Comparison of ENCODE assay signal across 8 cellular contexts in the genomic region with DNA sequence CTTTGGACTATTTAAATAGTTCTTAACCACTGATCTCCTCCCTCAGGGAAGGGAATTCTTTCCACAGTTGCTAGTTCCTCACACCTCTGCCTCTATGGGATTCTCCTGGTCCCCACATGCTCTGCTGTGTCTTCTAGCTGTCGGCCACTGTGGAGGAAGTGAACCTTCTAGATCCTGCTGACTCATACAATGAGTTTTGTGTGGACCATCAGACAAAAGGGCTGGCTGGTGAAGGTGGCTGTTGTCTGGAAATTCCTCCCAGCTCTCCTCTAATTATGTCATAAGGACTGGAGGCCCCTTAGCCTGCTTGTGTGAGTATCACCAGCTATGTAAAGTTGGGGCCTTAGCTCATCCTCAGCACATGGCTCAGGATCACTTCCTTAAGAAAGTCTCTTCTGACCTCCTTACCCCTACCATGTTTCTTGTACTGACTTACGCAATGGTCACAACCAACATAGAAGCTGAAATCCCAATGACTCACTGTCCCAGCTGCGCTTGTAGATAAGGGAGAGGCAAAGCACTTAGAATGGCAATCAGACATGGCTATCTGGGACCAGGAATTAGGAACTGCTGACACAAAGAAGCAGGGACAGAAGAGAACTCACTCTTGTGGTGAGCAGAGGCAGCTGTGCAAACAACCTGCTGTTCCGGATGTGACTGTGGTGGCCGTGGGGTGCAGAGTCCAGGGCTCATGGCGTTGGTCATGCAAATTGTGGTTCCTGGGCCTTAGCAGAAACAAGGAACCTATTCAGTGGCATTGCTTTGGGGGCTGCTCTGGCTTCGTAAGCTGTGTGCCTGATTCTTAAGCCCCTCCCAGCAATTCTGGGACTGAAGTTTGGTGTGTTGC. TPM values are rescaled to one million over a fixed set of nuclear protein-coding genes. Genes with fewer than 3 reads are reported as not detected.
DNase-seq lines count a peak whose midpoint lies in the region; ATAC-seq, FAIRE-seq and TF ChIP-seq lines count a peak whose summit lies in the region.

No MANE protein-coding gene starts in this region.

- H2AK5ac ChIP-seq in H1 (ENCODE audit: low read depth, low read length), result peak overlapping the region; percentile 4; the same call in 1 of the 2 replicates

- peak overlapping the region; percentile 50 for H2BK20ac ChIP-seq in H1 (ENCODE audit: low read length)

- no peak overlapping the region for H3K4ac ChIP-seq in H1 (replicated peaks; ENCODE audit: insufficient read length, low read depth, low read length)

- H3K14ac ChIP-seq in H1 (ENCODE audit: insufficient read length), result no peak overlapping the region

- H3K4me2 ChIP-seq in DOHH2 (ENCODE audit: low read length) (peak overlapping the region; percentile 92), H1 (ENCODE audit: insufficient read depth in 1 of 2, low read depth in 2 of 2, low read length in 2 of 2) (no peak overlapping the region; a peak in 1 of 4 replicates)

- H3K56ac ChIP-seq in H1 (replicated peaks; ENCODE audit: insufficient read length, low read depth, low read length), result no peak overlapping the region

- H3K9me3 ChIP-seq in DOHH2 (ENCODE audit: control insufficient read depth, insufficient read depth, low read length), result no peaks in the 10 kb centered on the region
- H3K9me3 ChIP-seq in H1 (ENCODE audit: insufficient read depth in 2 of 2, low read depth in 1 of 2, low read length in 1 of 2), result no peaks in the 10 kb centered on the region
- H3K9me3 ChIP-seq in ovary, result no peaks in the 10 kb centered on the region

- CTCF ChIA-PET in H1 (lab: Charles Lee; ENCODE audit: partially characterized antibody), result interaction anchor here (0.6 to 1.7 kb wide), 6 partner anchors 22 to 461 kb away, joined by 3 to 5 read pairs (median 3); no protein-coding TSS in a partner anchor

- no peaks in the 10 kb centered on the region for H3K23me2 ChIP-seq in H1 (ENCODE audit: low read depth, low read length)

- H3K79me2 ChIP-seq in DOHH2 (ENCODE audit: control insufficient read depth, low read length) (peaks cover 20% of the 10 kb centered on the region), H1 (ENCODE audit: control insufficient read depth in 1 of 2, insufficient read depth in 2 of 2, low read length in 2 of 2) (0 out of 4 replicates have a peak, but pooled peaks cover 0 to 6% of the 10 kb centered on the region in 2 experiments)

- H3K4me1 ChIP-seq in DOHH2 (ENCODE audit: control insufficient read depth, low read length), result peaks cover 65% of the 10 kb centered on the region
- peaks cover 0 to 8% (median 7%) of the 10 kb centered on the region in 4 experiments; a peak in 4 of 7 replicates for H3K4me1 ChIP-seq in H1 (replicated peaks in 1 of 4; ENCODE audit: control insufficient read depth in 3 of 4, insufficient read depth in 4 of 4, low read length in 3 of 4)
- no peaks in the 10 kb centered on the region for H3K4me1 ChIP-seq in ovary (ENCODE audit: insufficient read depth)

- H4K5ac ChIP-seq in H1 (ENCODE audit: insufficient read length, low read depth, low read length), result no peak overlapping the region

- H2BK12ac ChIP-seq in H1 (ENCODE audit: low read depth, low read length), result peak overlapping the region; percentile 51

- H2BK5ac ChIP-seq in H1 (ENCODE audit: low read depth, low read length), result 0 out of 2 replicates have a peak overlapping the region, but pooled peaks have one; percentile 8

- FAIRE-seq in H1 (lab: Jason Lieb, UNC), result no peak

- TF ChIP-seq POLR2A in H1 (IDR thresholded peaks at IDR 0.05; ENCODE audit: control extremely low read depth in 1 of 2, low read depth in 2 of 2, low read length in 2 of 2), result no peak
- TF ChIP-seq POLR2A in ovary (IDR thresholded peaks at IDR 0.05), result no peak

- H3K27ac ChIP-seq in DOHH2 (ENCODE audit: low read depth, low read length), result peak overlapping the region; percentile 95
- H3K27ac ChIP-seq in H1 (ENCODE audit: low read depth, low read length), result no peak overlapping the region; the same call in 1 of the 2 replicates
- no peak overlapping the region for H3K27ac ChIP-seq in ovary

- H2BK120ac ChIP-seq in H1 (replicated peaks; ENCODE audit: low read depth, low read length), result no peak overlapping the region

- TF ChIP-seq EP300 in H1 (IDR thresholded peaks at IDR 0.05; ENCODE audit: borderline replicate concordance in 1 of 2, low read depth in 2 of 2, low read length in 2 of 2) (no peak), ovary (IDR thresholded peaks at IDR 0.05) (no peak)

- peak; percentile 96 for DNase-seq in OCI-M2 (lab: John Stamatoyannopoulos, UW; ENCODE audit: unreplicated experiment)
- DNase-seq in H1 (ENCODE audit: low read depth in 1 of 2, low spot score in 2 of 2), result no peak
- peak; percentile 44 for DNase-seq in midbrain (lab: John Stamatoyannopoulos, UW)
- DNase-seq in cerebellum (ENCODE audit: low spot score), result no peak
- DNase-seq in ovary, result no peak

- peaks cover 34% of the 10 kb centered on the region for H3F3A ChIP-seq in DOHH2 (ENCODE audit: control insufficient read depth, insufficient read depth)

- H3K79me1 ChIP-seq in H1 (ENCODE audit: low read depth, low read length), result no peaks in the 10 kb centered on the region

- TF ChIP-seq CTCF in DOHH2 (IDR thresholded peaks at IDR 0.05; ENCODE audit: low read depth, low read length, poor library complexity, severe bottlenecking), result peak; percentile 28
- no peak for TF ChIP-seq CTCF in H1 (IDR thresholded peaks at IDR 0.05; ENCODE audit: control extremely low read depth in 1 of 3, insufficient read depth in 1 of 3, low read depth in 1 of 3, low read length in 3 of 3)
- no peak for TF ChIP-seq CTCF in ovary (IDR thresholded peaks at IDR 0.05)

- POLR2A ChIA-PET in H1 (lab: Charles Lee; ENCODE audit: partially characterized antibody), result interaction anchor here (0.6 to 1.6 kb wide), 4 partner anchors 11 to 236 kb away, joined by 3 to 4 read pairs (median 3); partner anchors contain the start of gene ITGB8

- no peak overlapping the region; the same call in 1 of the 2 replicates for H3K18ac ChIP-seq in H1 (ENCODE audit: extremely low read depth, low read length)

- no peak overlapping the region for H3K9ac ChIP-seq in H1 (replicated peaks in 1 of 4; ENCODE audit: extremely low read depth in 1 of 4, low read depth in 3 of 4, low read length in 3 of 4)

- 84% methylated on average over 7 of the region's 7 CpGs; no CpG with 5 or more reads in 1 of the 2 experiments for WGBS in H1 (ENCODE audit: extremely low coverage in 1 of 2, insufficient coverage in 1 of 2, insufficient read length in 1 of 2, insufficient replicate concordance in 2 of 2, low coverage in 1 of 2, low lambda C conversion rate in 2 of 2, missing lambda C conversion rate in 1 of 2), 2 experiments
- 84 to 89% (median 85%) methylated on average over 7 of the region's 7 CpGs for WGBS in ovary, 3 donors

- H3K23ac ChIP-seq in H1 (ENCODE audit: insufficient read length), result no peak overlapping the region

- H3K27me3 ChIP-seq in DOHH2 (ENCODE audit: control insufficient read depth, low read length) (no peaks in the 10 kb centered on the region), H1 (replicated peaks in 1 of 4; ENCODE audit: control insufficient read depth in 3 of 4, extremely low read depth in 1 of 4, insufficient read depth in 3 of 4, low read length in 3 of 4) (no peaks in the 10 kb centered on the region), ovary (no peaks in the 10 kb centered on the region)

- no peak for TF ChIP-seq RAD21 in H1 (IDR thresholded peaks at IDR 0.05 in 1 of 2, conservative IDR thresholded peaks at IDR 0.05 in 1 of 2; ENCODE audit: low read depth in 2 of 2, low read length in 2 of 2)

- no peaks in the 10 kb centered on the region for H3K9me2 ChIP-seq in DOHH2 (replicated peaks; ENCODE audit: control insufficient read depth, low read length)

- no peak overlapping the region for H4K8ac ChIP-seq in H1 (ENCODE audit: extremely low read depth, insufficient read depth, low read length)

- H3K36me3 ChIP-seq in DOHH2 (ENCODE audit: control insufficient read depth, low read length) (no peaks in the 10 kb centered on the region), H1 (ENCODE audit: control insufficient read depth in 2 of 4, insufficient read depth in 4 of 4, low read length in 3 of 4) (no peaks in the 10 kb centered on the region), ovary (no peaks in the 10 kb centered on the region)

- no peak overlapping the region for H4K91ac ChIP-seq in H1 (replicated peaks; ENCODE audit: insufficient read length, low read length)

- H2BK15ac ChIP-seq in H1 (ENCODE audit: low read length), result peak overlapping the region; percentile 16; the same call in 1 of the 2 replicates

- H2AFZ ChIP-seq in H1 (ENCODE audit: low read length), result peak overlapping the region; percentile 37; the same call in 1 of the 2 replicates

- H4K20me1 ChIP-seq in DOHH2 (ENCODE audit: control insufficient read depth, insufficient read depth, low read depth, low read length), result no peaks in the 10 kb centered on the region
- H4K20me1 ChIP-seq in H1 (replicated peaks in 1 of 2; ENCODE audit: control insufficient read depth in 1 of 2, insufficient read depth in 2 of 2, low read length in 2 of 2), result no peaks in the 10 kb centered on the region

- H3K4me3 ChIP-seq in DOHH2 (ENCODE audit: low read length) (peak overlapping the region; percentile 76), H1 (ENCODE audit: extremely low read depth in 1 of 4, insufficient read depth in 2 of 4, low read depth in 3 of 4, low read length in 4 of 4) (no peak overlapping the region), ovary (no peak overlapping the region)

- intact Hi-C loops in ovary (cut with DNase I), result no loop called here

- ATAC-seq in GM19468 (IDR thresholded peaks at IDR 0.05; ENCODE audit: extremely low read depth, unreplicated experiment) (peak; percentile 75), HG03521 (IDR thresholded peaks at IDR 0.05; ENCODE audit: unreplicated experiment) (peak; percentile 75)

TF ChIP-seq in H1, 55 proteins besides CTCF, POLR2A, EP300 and RAD21 (continues in another document):
- TF ChIP-seq GABPA (IDR thresholded peaks at IDR 0.05; ENCODE audit: borderline replicate concordance, insufficient read depth, low read length) (no peak), KDM5A (IDR thresholded peaks at IDR 0.05; ENCODE audit: low read length) (no peak), SIX5 (IDR thresholded peaks at IDR 0.05; ENCODE audit: low read depth, low read length) (no peak)

RNA-seq across cellular contexts. Expression of gene MACC1, which starts 2.5 kb away (rescaled TPM):
- total RNA-seq in H1 (2021; fragmentation: NEBNext Ultra II Directional; extraction: Animal tissue kit (Norgen Biotek cat#: 25700)), result 17.1 and 17.2 TPM in 2 replicates
- polyA plus RNA-seq in H1 (2011; rRNA removed), result 1.2 and 2.0 TPM in 2 replicates
- polyA plus RNA-seq in H1 (2011; cell fraction: cytosol; rRNA removed), result 2.3 TPM
- polyA plus RNA-seq in H1 (2011; cell fraction: nucleus; rRNA removed), result 2.0 TPM
- 4.6 to 6.8 TPM (median 5.1 TPM) in 4 replicates for polyA plus RNA-seq in H1 (2012, experiment 1 of 2)
- 0.28 TPM for polyA plus RNA-seq in H1 (2012, experiment 2 of 2)
- 6.3 TPM for polyA plus RNA-seq in H1 (2013, experiment 1 of 2)
- polyA plus RNA-seq in H1 (2013, experiment 2 of 2), result 5.8 TPM
- 17.6 and 27.1 TPM in 2 replicates for polyA minus RNA-seq in H1 (2011; rRNA and poly(A)+ RNA removed)
- polyA minus RNA-seq in H1 (2011; cell fraction: cytosol; rRNA and poly(A)+ RNA removed), result 15.5 TPM
- 29.1 TPM for polyA minus RNA-seq in H1 (2011; cell fraction: nucleus; rRNA and poly(A)+ RNA removed)
- total RNA-seq in cerebellum, result 0.18 TPM
- 1 to 10 TPM in 3 of 7 donors, under 1 TPM in 3, not detected in 1; 0.15 to 3.5 (median 0.76) TPM for total RNA-seq in ovary
- polyA plus RNA-seq in ovary, result under 1 TPM in 1 of 2 donors, not detected in 1; 0.05 TPM

Comparison
In these comparisons a context has a peak if more than half of its experiments do, and no peak if none do; other contexts are left out.
1. DNase-seq: peak in OCI-M2 (single experiment) and midbrain (single experiment); none in H1 (0 of 2), cerebellum (single experiment) and ovary (0 of 5).